ENCODE assay signal across 25 cellular contexts in genomic region chr10:72194949-72195348, GRCh38.
"Had no signal": no experiment of that assay in that cellular context is flagged by ENCODE, and none has a peak within 500 bp of the region (broad histone marks: within the 10 kb centered on the region; RNA-seq: fewer than 3 reads in every experiment).

No MANE protein-coding gene starts in this region.

- DNase-seq: dermis blood vessel endothelial cell; dorsolateral prefrontal cortex; effector CD4-positive, alpha-beta T cell; effector memory CD4-positive, alpha-beta T cell; esophagus squamous epithelium; foreskin fibroblast; foreskin melanocyte; gastrocnemius medialis; glutamatergic neuron; head of caudate nucleus; heart right ventricle; hippocampal formation; left cardiac atrium; left lung; left ventricle myocardium superior; lower lobe of right lung; mesenchymal stem cell; mucosa of descending colon; naive B cell; naive thymus-derived CD8-positive, alpha-beta T cell had no signal

- H3K4me1 Mint-ChIP-seq: mesothelial cell of epicardium had no signal

- H3K9me3 ChIP-seq: esophagus squamous epithelium, gastrocnemius medialis, heart right ventricle, left lung, lower lobe of right lung, mucosa of descending colon had no signal

- H3K4me3 ChIP-seq: coronary artery, dorsolateral prefrontal cortex, esophagus squamous epithelium, gastrocnemius medialis, heart right ventricle, left lung, lower lobe of right lung, mucosa of descending colon had no signal

- FAIRE-seq: endothelial cell of umbilical vein, islet of Langerhans, keratinocyte had no signal

- H3K27ac ChIP-seq: coronary artery, esophagus squamous epithelium, gastrocnemius medialis, heart right ventricle, left lung, lower lobe of right lung had no signal

- H3K27me3 Mint-ChIP-seq: naive B cell; naive thymus-derived CD8-positive, alpha-beta T cell had no signal

- H3K9me3 Mint-ChIP-seq: mesothelial cell of epicardium; naive B cell; naive thymus-derived CD8-positive, alpha-beta T cell had no signal

- H3K4me1 ChIP-seq: esophagus squamous epithelium, gastrocnemius medialis, heart right ventricle, left lung, lower lobe of right lung had no signal

- ATAC-seq: gastrocnemius medialis; heart right ventricle; left cardiac atrium; left lung; left ventricle myocardium superior; lower lobe of right lung; mucosa of descending colon; naive thymus-derived CD8-positive, alpha-beta T cell had no signal

- H3K4me3 Mint-ChIP-seq: mesothelial cell of epicardium; naive B cell; naive thymus-derived CD8-positive, alpha-beta T cell had no signal

- H3K27ac Mint-ChIP-seq: mesothelial cell of epicardium had no signal

- H3K27me3 ChIP-seq: dorsolateral prefrontal cortex, esophagus squamous epithelium, gastrocnemius medialis, heart right ventricle, left lung had no signal
